In genomic region chr5:134813407-134813806, GRCh38 we compare ENCODE assay signal across 15 cellular contexts. TPM values are rescaled to one million over a fixed set of nuclear protein-coding genes. Genes with fewer than 3 reads are reported as not detected.
DNase-seq lines count a peak whose midpoint lies in the region; ATAC-seq lines count a peak whose summit lies in the region.
"Had no signal": no experiment of that assay in that cellular context is flagged by ENCODE, and none has a peak within 500 bp of the region (broad histone marks: within the 10 kb centered on the region; RNA-seq: fewer than 3 reads in every experiment).

No MANE protein-coding gene starts in this region.

- no CpG with 5 or more reads among the region's 2 CpGs for WGBS in neuronal stem cell (ENCODE audit: extremely low coverage in 2 of 2, insufficient read length in 2 of 2, insufficient replicate concordance in 1 of 2), 2 donors

- ATAC-seq in activated T-cell treated with anti-CD3 and anti-CD28 coated beads, Interleukin-2, amount 50 U/mL, for 4 hours = peak; percentile 85
- ATAC-seq in HG02870 (IDR thresholded peaks at IDR 0.05; ENCODE audit: unreplicated experiment) = peak; percentile 57
- peak; percentile 73 for ATAC-seq in stimulated activated effector memory CD8-positive, alpha-beta T cell treated with anti-CD3 and anti-CD28 coated beads, Interleukin-12 subunit alpha, Interleukin-12 subunit beta, amount 100 ng/mL, for 72 hours
- no peak for ATAC-seq in HG02588 (IDR thresholded peaks at IDR 0.05; ENCODE audit: unreplicated experiment)
- ATAC-seq: left ventricle myocardium superior had no signal

- peaks cover 8% of the 10 kb centered on the region for H3K4me1 Mint-ChIP-seq in activated T-cell treated with anti-CD3 and anti-CD28 coated beads, Interleukin-2, amount 50 U/mL, for 4 hours (ENCODE audit: low read depth)
- H3K4me1 Mint-ChIP-seq in stimulated activated effector memory CD8-positive, alpha-beta T cell treated with anti-CD3 and anti-CD28 coated beads, Interleukin-12 subunit alpha, Interleukin-12 subunit beta, amount 100 ng/mL, for 72 hours = peaks cover 6% of the 10 kb centered on the region

- H2BK120ac ChIP-seq in neuronal stem cell (ENCODE audit: low read depth, low read length) = no peak overlapping the region

- no peak overlapping the region for H3K18ac ChIP-seq in neuronal stem cell (ENCODE audit: low read length)

- H3K4me3 ChIP-seq in neuronal stem cell (ENCODE audit: low read length in 2 of 2) = no peak overlapping the region
- H3K4me3 ChIP-seq: Peyer's patch had no signal

- H3K79me1 ChIP-seq in neuronal stem cell (ENCODE audit: low read depth, low read length) = no peaks in the 10 kb centered on the region

- H2AK5ac ChIP-seq in neuronal stem cell (ENCODE audit: low read depth, low read length) = no peak overlapping the region

- H3K23ac ChIP-seq in neuronal stem cell (ENCODE audit: low read depth, low read length, poor library complexity) = no peak overlapping the region

- H3K14ac ChIP-seq in neuronal stem cell (ENCODE audit: low read length) = no peak overlapping the region

- H3K4ac ChIP-seq in neuronal stem cell (ENCODE audit: low read length) = no peak overlapping the region

- no peaks in the 10 kb centered on the region for H3K27me3 ChIP-seq in neuronal stem cell (ENCODE audit: control insufficient read depth in 3 of 3, insufficient read depth in 3 of 3, low read depth in 1 of 3, low read length in 3 of 3)
- H3K27me3 ChIP-seq: Peyer's patch had no signal

- no peaks in the 10 kb centered on the region for H3K9me3 ChIP-seq in neuronal stem cell (replicated peaks in 1 of 2; ENCODE audit: control insufficient read depth in 2 of 2, insufficient read depth in 1 of 2, low read depth in 1 of 2, low read length in 2 of 2)
- H3K9me3 ChIP-seq: Peyer's patch had no signal

- no peak overlapping the region for H3K27ac ChIP-seq in neuronal stem cell (replicated peaks; ENCODE audit: low read length)
- H3K27ac ChIP-seq: Peyer's patch, WERI-Rb-1 had no signal

- no peaks in the 10 kb centered on the region for H3K4me1 ChIP-seq in neuronal stem cell (ENCODE audit: control insufficient read depth in 2 of 2, insufficient read depth in 1 of 2, low read depth in 1 of 2, low read length in 2 of 2)

- H2BK15ac ChIP-seq in neuronal stem cell (ENCODE audit: low read length) = no peak overlapping the region

- peaks cover 26% of the 10 kb centered on the region for H3K36me3 Mint-ChIP-seq in activated T-cell treated with anti-CD3 and anti-CD28 coated beads, Interleukin-2, amount 50 U/mL, for 4 hours (ENCODE audit: insufficient read depth)
- H3K36me3 Mint-ChIP-seq in stimulated activated effector memory CD8-positive, alpha-beta T cell treated with anti-CD3 and anti-CD28 coated beads, Interleukin-12 subunit alpha, Interleukin-12 subunit beta, amount 100 ng/mL, for 72 hours = peaks cover 99% of the 10 kb centered on the region

- H3K4me2 ChIP-seq in neuronal stem cell (ENCODE audit: insufficient read depth, low read length, poor library complexity, severe bottlenecking) = no peak overlapping the region

- no peak overlapping the region for H2BK12ac ChIP-seq in neuronal stem cell (ENCODE audit: low read length)

- H2AFZ ChIP-seq in neuronal stem cell (ENCODE audit: low read length) = no peak overlapping the region

- no peak overlapping the region for H4K91ac ChIP-seq in neuronal stem cell (ENCODE audit: low read depth, low read length, poor library complexity)

- H3K9ac ChIP-seq in neuronal stem cell (ENCODE audit: low read depth, low read length, poor library complexity) = no peak overlapping the region

- H3K4me3 Mint-ChIP-seq in activated T-cell treated with anti-CD3 and anti-CD28 coated beads, Interleukin-2, amount 50 U/mL, for 4 hours = no peak overlapping the region
- no peak overlapping the region for H3K4me3 Mint-ChIP-seq in stimulated activated effector memory CD8-positive, alpha-beta T cell treated with anti-CD3 and anti-CD28 coated beads, Interleukin-12 subunit alpha, Interleukin-12 subunit beta, amount 100 ng/mL, for 72 hours

- H3K36me3 ChIP-seq in neuronal stem cell (replicated peaks in 1 of 2; ENCODE audit: control insufficient read depth in 2 of 2, insufficient read depth in 2 of 2, low read length in 2 of 2) = peaks cover 20 to 96% of the 10 kb centered on the region in 2 donors

- H3K9me3 Mint-ChIP-seq in activated T-cell treated with anti-CD3 and anti-CD28 coated beads, Interleukin-2, amount 50 U/mL, for 4 hours = no peaks in the 10 kb centered on the region
- no peaks in the 10 kb centered on the region for H3K9me3 Mint-ChIP-seq in stimulated activated effector memory CD8-positive, alpha-beta T cell treated with anti-CD3 and anti-CD28 coated beads, Interleukin-12 subunit alpha, Interleukin-12 subunit beta, amount 100 ng/mL, for 72 hours

- no peaks in the 10 kb centered on the region for H3K27me3 Mint-ChIP-seq in activated T-cell treated with anti-CD3 and anti-CD28 coated beads, Interleukin-2, amount 50 U/mL, for 4 hours (ENCODE audit: low read depth)

- DNase-seq in activated T-cell treated with anti-CD3 and anti-CD28 coated beads, Interleukin-2, amount 50 U/mL, for 4 hours = no peak
- no peak for DNase-seq in activated T-cell treated with anti-CD3 and anti-CD28 coated beads for 4 hours
- peak; percentile 13 for DNase-seq in SIG-M5 (lab: John Stamatoyannopoulos, UW)
- DNase-seq in stimulated activated effector memory CD8-positive, alpha-beta T cell treated with anti-CD3 and anti-CD28 coated beads, Interleukin-12 subunit alpha, Interleukin-12 subunit beta, amount 100 ng/mL, for 72 hours (ENCODE audit: low spot score in 2 of 2) = no peak
- no peak for DNase-seq in neuronal stem cell (ENCODE audit: low spot score)
- DNase-seq in GDM1 (lab: John Stamatoyannopoulos, UW) = no peak
- DNase-seq: anterior cingulate cortex; effector CD8-positive, alpha-beta T cell; head of caudate nucleus; left ventricle myocardium superior; NCI-H2029; Peyer's patch; WERI-Rb-1 had no signal

- H3K27ac Mint-ChIP-seq in stimulated activated effector memory CD8-positive, alpha-beta T cell treated with anti-CD3 and anti-CD28 coated beads, Interleukin-12 subunit alpha, Interleukin-12 subunit beta, amount 100 ng/mL, for 72 hours = peak overlapping the region; percentile 32

- H2BK5ac ChIP-seq in neuronal stem cell (ENCODE audit: low read length) = no peak overlapping the region

- no peak overlapping the region for H4K8ac ChIP-seq in neuronal stem cell (ENCODE audit: low read depth, low read length)

RNA-seq across cellular contexts. Expression of gene C5orf24, which starts 32.4 kb away (rescaled TPM):
- 10 to 100 TPM; 19.2 to 25.4 (median 23.7) TPM for total RNA-seq in activated T-cell treated with anti-CD3 and anti-CD28 coated beads, Interleukin-2, amount 50 U/mL, for 4 hours
- 35.1 TPM for polyA plus RNA-seq in neuronal stem cell (2013, experiment 1 of 2)
- 35.4 TPM for polyA plus RNA-seq in neuronal stem cell (2013, experiment 2 of 2)

RNA-seq across cellular contexts. Expression of gene DDX46, which starts 54.8 kb away (rescaled TPM):
- total RNA-seq in activated T-cell treated with anti-CD3 and anti-CD28 coated beads, Interleukin-2, amount 50 U/mL, for 4 hours = 10 to 100 TPM; 70.9 to 80.8 (median 72.2) TPM
- polyA plus RNA-seq in neuronal stem cell (2013, experiment 1 of 2) = 35.7 TPM
- polyA plus RNA-seq in neuronal stem cell (2013, experiment 2 of 2) = 36.8 TPM
